ENCODE assay signal across 12 cellular contexts in the genomic region with DNA sequence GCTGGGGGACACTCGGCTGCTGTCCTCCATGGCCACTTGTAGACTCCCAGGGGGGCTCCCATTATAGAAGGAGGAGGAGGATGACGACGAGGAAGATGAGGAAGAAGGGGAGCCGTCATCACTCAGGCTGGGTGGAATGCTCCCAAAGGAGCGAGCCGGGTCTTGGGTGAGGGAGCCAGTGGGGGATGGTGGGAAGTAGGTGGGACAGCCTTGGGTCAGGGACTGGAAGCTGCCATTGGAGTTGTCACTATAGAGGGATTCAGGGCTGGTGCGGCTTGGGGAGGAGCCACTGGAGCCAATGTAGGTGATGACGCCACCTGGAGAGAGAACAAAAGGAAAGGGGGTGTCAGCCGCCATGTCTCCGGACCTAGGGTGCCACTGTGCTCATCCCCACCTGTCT. TPM values are rescaled to one million over a fixed set of nuclear protein-coding genes. Genes with fewer than 3 reads are reported as not detected.
DNase-seq lines count a peak whose midpoint lies in the region; ATAC-seq, FAIRE-seq and TF ChIP-seq lines count a peak whose summit lies in the region.
"Had no signal": no experiment of that assay in that cellular context is flagged by ENCODE, and none has a peak within 500 bp of the region (broad histone marks: within the 10 kb centered on the region; RNA-seq: fewer than 3 reads in every experiment).

No MANE protein-coding gene starts in this region.

- H3K27me3 ChIP-seq in right atrium auricular region = no peaks in the 10 kb centered on the region
- no peaks in the 10 kb centered on the region for H3K27me3 ChIP-seq in small intestine (ENCODE audit: control insufficient read depth in 2 of 2, insufficient read depth in 2 of 2, low read length in 2 of 2)

- H3K36me3 ChIP-seq in right atrium auricular region (peaks cover 50% of the 10 kb centered on the region), small intestine (ENCODE audit: control insufficient read depth in 2 of 2, insufficient read depth in 2 of 2, low read length in 2 of 2) (peaks cover 7 to 20% of the 10 kb centered on the region in 2 donors)

- H3K4me3 Mint-ChIP-seq in activated B cell treated with CpG ODN at 0.5 μM for 24 hours = peak overlapping the region; percentile 91

- peak overlapping the region; percentile 97 to 98 for H3K27ac ChIP-seq in right atrium auricular region
- peak overlapping the region; percentile 96 to 99 for H3K27ac ChIP-seq in small intestine (ENCODE audit: low read depth in 1 of 2, low read length in 1 of 2)

- H3K36me3 Mint-ChIP-seq in activated B cell treated with CpG ODN at 0.5 μM for 24 hours (ENCODE audit: low read depth) = peaks cover 35% of the 10 kb centered on the region

- FAIRE-seq in small intestine (lab: Jason Lieb, UNC) = no peak
- FAIRE-seq: GM19239 had no signal

- intact Hi-C loops in activated B cell treated with CpG ODN at 0.5 μM for 24 hours (cut with micrococcal nuclease) = loop anchor here (2.0 to 5.0 kb wide), 2 partner anchors 226 to 1245 kb away; partner anchors contain the start of gene RPL23

- H3K9me3 Mint-ChIP-seq in activated B cell treated with CpG ODN at 0.5 μM for 24 hours = no peaks in the 10 kb centered on the region

- H3K4me1 Mint-ChIP-seq in activated B cell treated with CpG ODN at 0.5 μM for 24 hours = peaks cover 71% of the 10 kb centered on the region

- H3K4me3 ChIP-seq in GM12865 (ENCODE audit: low read depth, low read length) (peak overlapping the region; percentile 69), right atrium auricular region (peak overlapping the region; percentile 19 to 67), small intestine (ENCODE audit: low read depth in 1 of 2, low read length in 2 of 2) (no peak overlapping the region)

- no peak for TF ChIP-seq CTCF in GM12865 (IDR thresholded peaks at IDR 0.05; ENCODE audit: insufficient read depth, low read depth, low read length, missing control alignments)
- TF ChIP-seq CTCF in activated B cell treated with CpG ODN at 0.5 μM for 24 hours (IDR thresholded peaks at IDR 0.05) = no peak
- TF ChIP-seq CTCF in right atrium auricular region (IDR thresholded peaks at IDR 0.05) = no peak

- CTCF ChIA-PET in activated B cell treated with CpG ODN at 0.5 μM for 24 hours (lab: Charles Lee) = interaction anchor here (1.3 to 9.1 kb wide), 2 partner anchors 15 to 21 kb away, joined by 3 to 79 read pairs; no protein-coding TSS in a partner anchor

- WGBS in small intestine, 3 donors = 76 to 88% (median 87%) methylated on average over 10 of the region's 10 CpGs

- peaks cover 0 to 81% of the 10 kb centered on the region in 2 donors for H3K4me1 ChIP-seq in right atrium auricular region
- H3K4me1 ChIP-seq in small intestine (ENCODE audit: control insufficient read depth in 2 of 2, insufficient read depth in 1 of 2, low read depth in 1 of 2, low read length in 1 of 2) = peaks cover 2 to 16% of the 10 kb centered on the region in 2 donors

- ATAC-seq in activated B cell treated with CpG ODN at 0.5 μM for 24 hours (ENCODE audit: low read depth) (no peak), HG02885 (IDR thresholded peaks at IDR 0.05; ENCODE audit: poor library complexity, unreplicated experiment) (no peak)

- DNase-seq in GM12865 (ENCODE audit: low read depth) (no peak), activated B cell treated with CpG ODN at 0.5 μM for 24 hours (no peak), right atrium auricular region (ENCODE audit: low spot score) (no peak), small intestine (no peak), NOMO-1 treated with DMSO at 0.1 percent for 48 hours (lab: John Stamatoyannopoulos, UW; ENCODE audit: unreplicated experiment) (no peak)
- no peak for DNase-seq in effector CD4-positive, alpha-beta T cell
- no peak for DNase-seq in stimulated activated CD4-positive, alpha-beta T cell treated with anti-CD3 and anti-CD28 coated beads, Interleukin-15, amount 100 ng/mL, for 24 hours
- DNase-seq: DND-41, Karpas-422, NCI-H524 treated with DMSO at 0.1 percent for 48 hours had no signal

- H3K27me3 Mint-ChIP-seq in activated B cell treated with CpG ODN at 0.5 μM for 24 hours = no peaks in the 10 kb centered on the region

- no peaks in the 10 kb centered on the region for H3K9me3 ChIP-seq in right atrium auricular region
- H3K9me3 ChIP-seq in small intestine (ENCODE audit: control insufficient read depth, low read depth) = no peaks in the 10 kb centered on the region

- H3K27ac Mint-ChIP-seq in activated B cell treated with CpG ODN at 0.5 μM for 24 hours = peak overlapping the region; percentile 90

- POLR2A ChIA-PET in activated B cell treated with CpG ODN at 0.5 μM for 24 hours (lab: Charles Lee) = interaction anchor here (0.5 to 7.8 kb wide), 4 partner anchors 16 to 1754 kb away, joined by 3 to 113 read pairs (median 9); partner anchors contain the start of gene MSL1

RNA-seq across cellular contexts. Expression of gene NR1D1, which starts 3.3 kb away (rescaled TPM):
- total RNA-seq in activated B cell treated with CpG ODN at 0.5 μM for 24 hours = 5.5 and 6.1 TPM in 2 replicates
- total RNA-seq in right atrium auricular region = 1 to 10 TPM; 8.3 to 9.9 TPM
- polyA plus RNA-seq in small intestine = 10 to 100 TPM in 2 of 3 donors, 1 to 10 TPM in 1; 8.5 to 25.1 (median 15.7) TPM

RNA-seq across cellular contexts. Expression of gene MSL1, which starts 24.7 kb away (rescaled TPM):
- total RNA-seq in activated B cell treated with CpG ODN at 0.5 μM for 24 hours (84.5 and 101 TPM in 2 replicates), right atrium auricular region (10 to 100 TPM; 42.2 to 52.5 TPM)
- 10 to 100 TPM; 53.1 to 81.6 (median 57.0) TPM for polyA plus RNA-seq in small intestine

RNA-seq across cellular contexts. Expression of gene THRA, which starts 34.3 kb away (rescaled TPM):
- total RNA-seq in activated B cell treated with CpG ODN at 0.5 μM for 24 hours (5.4 and 5.9 TPM in 2 replicates), right atrium auricular region (10 to 100 TPM; 60.3 to 69.0 TPM)
- 10 to 100 TPM; 22.4 to 50.7 (median 36.0) TPM for polyA plus RNA-seq in small intestine

RNA-seq across cellular contexts. Expression of gene MED24, which starts 42.9 kb away (rescaled TPM):
- 110 and 127 TPM in 2 replicates for total RNA-seq in activated B cell treated with CpG ODN at 0.5 μM for 24 hours
- total RNA-seq in right atrium auricular region = 10 to 100 TPM; 44.2 to 44.7 TPM
- 10 to 100 TPM; 43.0 to 64.6 (median 49.6) TPM for polyA plus RNA-seq in small intestine

RNA-seq across cellular contexts. Expression of gene CASC3, which starts 43.2 kb away (rescaled TPM):
- total RNA-seq in activated B cell treated with CpG ODN at 0.5 μM for 24 hours (110 and 119 TPM in 2 replicates), right atrium auricular region (10 to 100 TPM; 26.0 to 35.5 TPM)
- 10 to 100 TPM; 24.2 to 36.9 (median 28.6) TPM for polyA plus RNA-seq in small intestine

Comparison
In these comparisons a context has a peak if more than half of its experiments do, and no peak if none do; other contexts are left out.
1. H3K4me3 ChIP-seq: peak in GM12865 (single experiment) and right atrium auricular region (2 of 2); none in small intestine (0 of 2).